8 cellular contexts compared by ENCODE assay signal in genomic region chr3:32816439-32817194, GRCh38. TPM values are rescaled to one million over a fixed set of nuclear protein-coding genes. Genes with fewer than 3 reads are reported as not detected.
A peak's percentile ranks its signal among the peaks of the same experiment; 100 is the strongest.
DNase-seq lines count a peak whose midpoint lies in the region; ATAC-seq and TF ChIP-seq lines count a peak whose summit lies in the region.

No MANE protein-coding gene starts in this region.

- TF ChIP-seq POLR2A in GM18526 (IDR thresholded peaks at IDR 0.05; ENCODE audit: extremely low read depth, insufficient read length) (peak; percentile 20), prostate gland (IDR thresholded peaks at IDR 0.05) (no peak)

- H3K27me3 Mint-ChIP-seq in activated CD8-positive, alpha-beta T cell treated with anti-CD3 and anti-CD28 coated beads for 36 hours, result peaks cover 49% of the 10 kb centered on the region
- H3K27me3 Mint-ChIP-seq in glutamatergic neuron (ENCODE audit: unreplicated experiment), result peaks cover 45% of the 10 kb centered on the region

- no peaks in the 10 kb centered on the region for H3K36me3 Mint-ChIP-seq in activated CD8-positive, alpha-beta T cell treated with anti-CD3 and anti-CD28 coated beads for 36 hours (ENCODE audit: low read depth)
- peaks cover 7% of the 10 kb centered on the region for H3K36me3 Mint-ChIP-seq in glutamatergic neuron (ENCODE audit: unreplicated experiment)

- H3K27ac ChIP-seq in prostate gland, result no peak overlapping the region

- peak; percentile 22 for DNase-seq in AG08395 (ENCODE audit: low spot score)
- peak; percentile 41 for DNase-seq in activated CD8-positive, alpha-beta T cell treated with anti-CD3 and anti-CD28 coated beads for 36 hours
- peak; percentile 92 for DNase-seq in glutamatergic neuron
- DNase-seq in prostate gland (ENCODE audit: low spot score), result no peak
- no peak for DNase-seq in cerebellar nuclear complex (lab: John Stamatoyannopoulos, UW)
- no peak for DNase-seq in COR-L47 (lab: John Stamatoyannopoulos, UW)

- CTCF ChIA-PET in activated CD8-positive, alpha-beta T cell treated with anti-CD3 and anti-CD28 coated beads for 36 hours (lab: Charles Lee), result interaction anchor here (0.7 kb wide), 1 partner anchor 258 kb away, joined by 3 read pairs; no protein-coding TSS in a partner anchor

- H3K27ac Mint-ChIP-seq in activated CD8-positive, alpha-beta T cell treated with anti-CD3 and anti-CD28 coated beads for 36 hours, result no peak overlapping the region
- H3K27ac Mint-ChIP-seq in glutamatergic neuron (ENCODE audit: unreplicated experiment), result peak overlapping the region; percentile 100

- H3K9me3 Mint-ChIP-seq in activated CD8-positive, alpha-beta T cell treated with anti-CD3 and anti-CD28 coated beads for 36 hours, result no peaks in the 10 kb centered on the region
- H3K9me3 Mint-ChIP-seq in glutamatergic neuron (ENCODE audit: unreplicated experiment), result peaks cover 55% of the 10 kb centered on the region

- H3K9me3 ChIP-seq in prostate gland, result no peaks in the 10 kb centered on the region

- intact Hi-C loops in activated CD8-positive, alpha-beta T cell treated with anti-CD3 and anti-CD28 coated beads for 36 hours (cut with micrococcal nuclease), result no loop called here
- intact Hi-C loops in prostate gland (cut with DNase I), result no loop called here

- peaks cover 6% of the 10 kb centered on the region for H3K4me1 ChIP-seq in prostate gland (replicated peaks)

- ATAC-seq in activated CD8-positive, alpha-beta T cell treated with anti-CD3 and anti-CD28 coated beads for 36 hours, result peak; percentile 10
- no peak for ATAC-seq in HG02852 (IDR thresholded peaks at IDR 0.05; ENCODE audit: unreplicated experiment)

- peak overlapping the region; percentile 66 for H3K4me3 Mint-ChIP-seq in activated CD8-positive, alpha-beta T cell treated with anti-CD3 and anti-CD28 coated beads for 36 hours
- H3K4me3 Mint-ChIP-seq in glutamatergic neuron (ENCODE audit: unreplicated experiment), result peak overlapping the region; percentile 87

- H3K4me3 ChIP-seq in prostate gland, result peak overlapping the region; percentile 16 to 21

- POLR2A ChIA-PET in activated CD8-positive, alpha-beta T cell treated with anti-CD3 and anti-CD28 coated beads for 36 hours (lab: Charles Lee), result interaction anchor here (0.6 kb wide), 1 partner anchor 406 kb away, joined by 4 read pairs; no protein-coding TSS in a partner anchor

- under 1% methylated on average over 78 of the region's 78 CpGs for WGBS in prostate gland

- H3K4me1 Mint-ChIP-seq in activated CD8-positive, alpha-beta T cell treated with anti-CD3 and anti-CD28 coated beads for 36 hours (ENCODE audit: low read depth), result peaks cover 20% of the 10 kb centered on the region
- H3K4me1 Mint-ChIP-seq in glutamatergic neuron (ENCODE audit: low read depth, unreplicated experiment), result peaks cover 18% of the 10 kb centered on the region

- H3K36me3 ChIP-seq in prostate gland, result no peaks in the 10 kb centered on the region

- TF ChIP-seq CTCF in activated CD8-positive, alpha-beta T cell treated with anti-CD3 and anti-CD28 coated beads for 36 hours (IDR thresholded peaks at IDR 0.05), result no peak
- no peak for TF ChIP-seq CTCF in glutamatergic neuron (IDR thresholded peaks at IDR 0.05; ENCODE audit: partially characterized antibody, unreplicated experiment)
- no peak for TF ChIP-seq CTCF in prostate gland (IDR thresholded peaks at IDR 0.05)

- peaks cover 13% of the 10 kb centered on the region for H3K27me3 ChIP-seq in prostate gland (replicated peaks; ENCODE audit: insufficient read depth)

RNA-seq across cellular contexts. Expression of gene TRIM71, which starts 1.2 kb away (rescaled TPM):
- total RNA-seq in activated CD8-positive, alpha-beta T cell treated with anti-CD3 and anti-CD28 coated beads for 36 hours, result under 1 TPM; 0.18 to 0.22 TPM
- total RNA-seq in glutamatergic neuron (ENCODE audit: unreplicated experiment), result 117 TPM
- total RNA-seq in prostate gland, result 10 to 100 TPM in 1 of 2 donors, not detected in 1; 11.1 TPM

Comparison
In these comparisons a context has a peak if more than half of its experiments do, and no peak if none do; other contexts are left out.
1. DNase-seq: peak in AG08395 (single experiment), activated CD8-positive, alpha-beta T cell treated with anti-CD3 and anti-CD28 coated beads for 36 hours (single experiment) and glutamatergic neuron (single experiment); none in prostate gland (single experiment), cerebellar nuclear complex (0 of 2) and COR-L47 (single experiment).